9 cellular contexts compared by ENCODE assay signal in the genomic region with DNA sequence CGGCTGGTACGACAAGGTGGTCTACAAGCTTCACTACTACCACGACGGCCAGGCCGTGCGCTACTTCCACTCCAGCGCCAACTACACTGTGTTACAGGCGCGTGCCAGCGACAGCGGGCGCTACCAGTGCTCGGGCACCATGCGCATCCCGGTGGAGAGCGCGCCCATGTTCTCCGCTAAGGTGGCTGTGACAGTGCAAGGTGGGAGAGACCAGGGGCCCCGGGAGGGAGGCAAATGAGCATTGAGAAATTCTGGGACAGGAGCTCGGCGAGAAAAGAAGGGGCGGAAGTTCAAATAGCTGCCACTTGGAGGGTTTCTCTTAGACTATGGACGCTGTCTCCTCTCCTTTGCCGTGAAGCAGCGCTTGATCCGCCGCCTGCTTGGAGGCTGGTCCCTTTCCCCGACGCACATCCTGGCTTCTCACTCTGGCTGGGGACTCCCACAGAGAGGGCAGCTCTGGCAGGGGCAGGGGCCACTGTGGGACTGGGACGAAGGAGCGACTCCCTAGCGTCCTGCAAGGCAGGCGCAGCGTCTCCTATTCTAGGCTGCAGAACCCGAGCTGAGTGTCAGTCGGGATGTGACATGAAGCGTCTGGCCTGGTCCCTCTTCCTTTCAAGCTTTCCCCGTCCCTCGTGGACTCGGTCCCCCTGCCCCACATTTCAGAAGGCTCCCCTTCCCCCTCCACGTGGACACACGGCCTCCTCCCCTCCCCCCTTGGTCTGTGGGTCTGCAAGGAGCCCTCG. TPM values are rescaled to one million over a fixed set of nuclear protein-coding genes. Genes with fewer than 3 reads are reported as not detected.
DNase-seq lines count a peak whose midpoint lies in the region; ATAC-seq and TF ChIP-seq lines count a peak whose summit lies in the region.
"Had no signal": no experiment of that assay in that cellular context is flagged by ENCODE, and none has a peak within 500 bp of the region (broad histone marks: within the 10 kb centered on the region; RNA-seq: fewer than 3 reads in every experiment).

No MANE protein-coding gene starts in this region.

- TF ChIP-seq CTCF in WERI-Rb-1 (IDR thresholded peaks at IDR 0.05; ENCODE audit: low read depth, low read length) (no peak), choroid plexus epithelial cell (conservative IDR thresholded peaks at IDR 0.05; ENCODE audit: low read depth, low read length) (peak; percentile 59)

- no peak overlapping the region for H3K27ac ChIP-seq in WERI-Rb-1

- H3K27me3 ChIP-seq in WERI-Rb-1 (ENCODE audit: insufficient read depth, low read depth, severe bottlenecking) = peaks cover 99% of the 10 kb centered on the region

- peaks cover 2% of the 10 kb centered on the region for H3K9me3 ChIP-seq in WERI-Rb-1 (ENCODE audit: severe bottlenecking)

- ATAC-seq in GM21619 (IDR thresholded peaks at IDR 0.05; ENCODE audit: unreplicated experiment) (peak; percentile 9), left colon (peak; percentile 36), HG03457 (IDR thresholded peaks at IDR 0.05; ENCODE audit: unreplicated experiment) (no peak)

- H3K4me3 ChIP-seq in WERI-Rb-1 (ENCODE audit: low read depth, low read length) (peak overlapping the region; percentile 54), choroid plexus epithelial cell (ENCODE audit: low read depth, low read length) (peak overlapping the region; percentile 67)

- DNase-seq in DMS53 treated with DMSO at 0.1 percent for 48 hours (lab: John Stamatoyannopoulos, UW; ENCODE audit: unreplicated experiment) (peak; percentile 49), M059J (ENCODE audit: low read depth) (peak; percentile 57), WERI-Rb-1 (peak; percentile 52), choroid plexus epithelial cell (ENCODE audit: low read depth) (peak; percentile 51), left colon (peak; percentile 35 to 60)
- peak; percentile 10 for DNase-seq in stimulated activated CD8-positive, alpha-beta memory T cell treated with anti-CD3 and anti-CD28 coated beads, Interleukin-12 subunit alpha, Interleukin-12 subunit beta, amount 100 ng/mL, for 1 hour (ENCODE audit: low read depth)

- H3K36me3 ChIP-seq in WERI-Rb-1 = no peaks in the 10 kb centered on the region; the same call in 1 of the 2 replicates

- intact Hi-C loops in left colon (cut with DNase I, micrococcal nuclease) = no loop called here

RNA-seq across cellular contexts. Expression of a gene that starts 4.7 kb away (rescaled TPM):
- 2.7 and 3.2 TPM in 2 replicates for total RNA-seq in M059J (2014; rRNA removed; shearing (Covaris generic))
- not detected for total RNA-seq in left colon

RNA-seq across cellular contexts. Expression of a gene that starts 19.0 kb away (rescaled TPM):
- 1.9 and 2.0 TPM in 2 replicates for total RNA-seq in M059J (2014; rRNA removed; shearing (Covaris generic))
- total RNA-seq in left colon = 1 to 10 TPM in 1 of 2 donors, under 1 TPM in 1; 0.34 to 1.6 TPM
- total RNA-seq: frontal cortex had no signal

RNA-seq across cellular contexts. Expression of a gene that starts 23.5 kb away (rescaled TPM):
- 39.9 and 44.5 TPM in 2 replicates for total RNA-seq in M059J (2014; rRNA removed; shearing (Covaris generic))
- 10 to 100 TPM; 13.3 to 17.4 TPM for total RNA-seq in left colon

RNA-seq across cellular contexts. Expression of a gene that starts 40.1 kb away (rescaled TPM):
- 37.9 and 38.8 TPM in 2 replicates for total RNA-seq in M059J (2014; rRNA removed; shearing (Covaris generic))
- 10 to 100 TPM; 23.8 to 26.1 TPM for total RNA-seq in left colon
